Comparison of ENCODE assay signal across 10 cellular contexts in genomic region chr2:46073540-46074018, GRCh38.
DNase-seq lines count a peak whose midpoint lies in the region; ATAC-seq and TF ChIP-seq lines count a peak whose summit lies in the region.
"Had no signal": no experiment of that assay in that cellular context is flagged by ENCODE, and none has a peak within 500 bp of the region (broad histone marks: within the 10 kb centered on the region; RNA-seq: fewer than 3 reads in every experiment).

No MANE protein-coding gene starts in this region.

- H3K9ac ChIP-seq in neuronal stem cell (ENCODE audit: low read depth, low read length, poor library complexity): no peak overlapping the region

- H3K4ac ChIP-seq in neuronal stem cell (ENCODE audit: low read length): no peak overlapping the region

- H2BK12ac ChIP-seq in neuronal stem cell (ENCODE audit: low read length): no peak overlapping the region

- no peak overlapping the region for H2AFZ ChIP-seq in neuronal stem cell (ENCODE audit: low read length)

- H2BK120ac ChIP-seq in neuronal stem cell (ENCODE audit: low read depth, low read length): no peak overlapping the region

- no peak overlapping the region for H3K4me2 ChIP-seq in neuronal stem cell (ENCODE audit: insufficient read depth, low read length, poor library complexity, severe bottlenecking)

- no peak overlapping the region for H3K23ac ChIP-seq in neuronal stem cell (ENCODE audit: low read depth, low read length, poor library complexity)

- H3K36me3 ChIP-seq in Panc1 (ENCODE audit: control insufficient read depth, insufficient read depth, low read length) (no peaks in the 10 kb centered on the region), esophagus muscularis mucosa (no peaks in the 10 kb centered on the region), neuronal stem cell (replicated peaks in 1 of 2; ENCODE audit: control insufficient read depth in 2 of 2, insufficient read depth in 2 of 2, low read length in 2 of 2) (no peaks in the 10 kb centered on the region)

- CTCF ChIA-PET in Panc1 (lab: Charles Lee): interaction anchor here (0.7 kb wide), 1 partner anchor 179 kb away, joined by 7 read pairs; no protein-coding TSS in a partner anchor
- CTCF ChIA-PET in HEK293T (lab: Yijun Ruan, JAX): no interaction called here

- no peak overlapping the region for H2AK5ac ChIP-seq in neuronal stem cell (ENCODE audit: low read depth, low read length)

- H3K79me1 ChIP-seq in neuronal stem cell (ENCODE audit: low read depth, low read length): no peaks in the 10 kb centered on the region

- TF ChIP-seq POLR2A in esophagus muscularis mucosa (IDR thresholded peaks at IDR 0.05; ENCODE audit: low read depth): no peak

- peak overlapping the region; percentile 87 for H3K18ac ChIP-seq in neuronal stem cell (ENCODE audit: low read length)

- H4K8ac ChIP-seq in neuronal stem cell (ENCODE audit: low read depth, low read length): no peak overlapping the region

- in situ Hi-C loops in Panc1 (cut with HindIII; ENCODE audit: low pct_unique_long_range_greater_than_20kb, low sequenced_read_pairs): no loop called here

- peak; percentile 70 for DNase-seq in DMS53 (lab: John Stamatoyannopoulos, UW)
- DNase-seq in Panc1 (ENCODE audit: low read depth, low spot score): peak; percentile 48
- no peak for DNase-seq in esophagus muscularis mucosa (ENCODE audit: extremely low spot score)
- no peak for DNase-seq in neuronal stem cell (ENCODE audit: low spot score)
- no peak for DNase-seq in germinal center (ENCODE audit: low spot score)
- no peak for DNase-seq in HEK293T (ENCODE audit: extremely low spot score)
- DNase-seq: left colon, NCI-H82 had no signal

- no peak for TF ChIP-seq EP300 in esophagus muscularis mucosa (IDR thresholded peaks at IDR 0.05)

- intact Hi-C loops in Panc1 (cut with micrococcal nuclease; ENCODE audit: unreplicated experiment): no loop called here
- intact Hi-C loops in esophagus muscularis mucosa (cut with DNase I): no loop called here

- H4K91ac ChIP-seq in neuronal stem cell (ENCODE audit: low read depth, low read length, poor library complexity): no peak overlapping the region

- H3K4me3 ChIP-seq in Panc1 (ENCODE audit: low read depth in 2 of 2, low read length in 2 of 2) (peak overlapping the region; percentile 5 to 6; a peak in 3 of 4 replicates), esophagus muscularis mucosa (no peak overlapping the region), neuronal stem cell (ENCODE audit: low read length in 2 of 2) (no peak overlapping the region)

- no peaks in the 10 kb centered on the region for H3K27me3 ChIP-seq in Panc1 (ENCODE audit: control insufficient read depth, insufficient read depth, low read length)
- no peaks in the 10 kb centered on the region for H3K27me3 ChIP-seq in esophagus muscularis mucosa
- H3K27me3 ChIP-seq in neuronal stem cell (ENCODE audit: control insufficient read depth in 3 of 3, insufficient read depth in 3 of 3, low read depth in 1 of 3, low read length in 3 of 3): no peaks in the 10 kb centered on the region

- no peak overlapping the region for H2BK5ac ChIP-seq in neuronal stem cell (ENCODE audit: low read length)

- H3K9me3 ChIP-seq in Panc1 (ENCODE audit: control insufficient read depth, insufficient read depth, low read depth, low read length) (no peaks in the 10 kb centered on the region), esophagus muscularis mucosa (no peaks in the 10 kb centered on the region), neuronal stem cell (replicated peaks in 1 of 2; ENCODE audit: control insufficient read depth in 2 of 2, insufficient read depth in 1 of 2, low read depth in 1 of 2, low read length in 2 of 2) (no peaks in the 10 kb centered on the region)

- ATAC-seq in Panc1 (peak; percentile 91), GM21447 (IDR thresholded peaks at IDR 0.05; ENCODE audit: unreplicated experiment) (no peak), GM18867 (IDR thresholded peaks at IDR 0.05; ENCODE audit: unreplicated experiment) (no peak)
- ATAC-seq: left colon had no signal

- POLR2A ChIA-PET in Panc1 (lab: Charles Lee) (no interaction called here), HEK293T (lab: Yijun Ruan, JAX) (no interaction called here)

- no peak overlapping the region for H3K14ac ChIP-seq in neuronal stem cell (ENCODE audit: low read length)

- WGBS in esophagus muscularis mucosa: 72% methylated on average over 9 of the region's 9 CpGs
- WGBS in neuronal stem cell (ENCODE audit: extremely low coverage in 2 of 2, insufficient read length in 2 of 2, insufficient replicate concordance in 1 of 2), 2 donors: no CpG with 5 or more reads among the region's 9 CpGs

- H2BK15ac ChIP-seq in neuronal stem cell (ENCODE audit: low read length): no peak overlapping the region

- H3K4me1 ChIP-seq in Panc1 (ENCODE audit: control insufficient read depth, insufficient read depth, low read length) (peaks cover 27% of the 10 kb centered on the region), esophagus muscularis mucosa (peaks cover 0 to 22% (median 11%) of the 10 kb centered on the region in 4 donors), neuronal stem cell (ENCODE audit: control insufficient read depth in 2 of 2, insufficient read depth in 1 of 2, low read depth in 1 of 2, low read length in 2 of 2) (peaks cover 0 to 12% of the 10 kb centered on the region in 2 donors)

- TF ChIP-seq CTCF in Panc1 (IDR thresholded peaks at IDR 0.05): no peak
- no peak for TF ChIP-seq CTCF in esophagus muscularis mucosa (IDR thresholded peaks at IDR 0.05)

- no TSS peak for BruUV-seq in Panc1 (replicated peaks; lab: Mats Ljungman, UMichigan)

- H3K27ac ChIP-seq in Panc1 (ENCODE audit: low read length) (peak overlapping the region; percentile 70), esophagus muscularis mucosa (replicated peaks in 1 of 4) (peak overlapping the region; percentile 1 to 51 (median 29)), neuronal stem cell (replicated peaks; ENCODE audit: low read length) (no peak overlapping the region)

TF ChIP-seq in HEK293T, 16 proteins besides CTCF, POLR2A, EP300 and RAD21:
- no peak for TF ChIP-seq FOXM1 (IDR thresholded peaks at IDR 0.05; ENCODE audit: borderline replicate concordance)
- no peak for TF ChIP-seq FOXA1 (IDR thresholded peaks at IDR 0.05)
- no peak for TF ChIP-seq FOXK2 (IDR thresholded peaks at IDR 0.05)
- TF ChIP-seq ELF4 (IDR thresholded peaks at IDR 0.05): no peak
- no peak for TF ChIP-seq BHLHE40 (IDR thresholded peaks at IDR 0.05; ENCODE audit: borderline replicate concordance)
- no peak for TF ChIP-seq L3MBTL2 (conservative IDR thresholded peaks at IDR 0.05)
- TF ChIP-seq NFRKB (IDR thresholded peaks at IDR 0.05): no peak
- no peak for TF ChIP-seq ZNF384 (IDR thresholded peaks at IDR 0.05)
- no peak for TF ChIP-seq LEF1 (IDR thresholded peaks at IDR 0.05; ENCODE audit: borderline replicate concordance)
- TF ChIP-seq PKNOX1 (IDR thresholded peaks at IDR 0.05): no peak
TF ChIP-seq in HEK293T: peak in this region for 0.

Comparison
In these comparisons a context has a peak if more than half of its experiments do, and no peak if none do; other contexts are left out.
1. DNase-seq: peak in DMS53 (single experiment) and Panc1 (single experiment); none in esophagus muscularis mucosa (single experiment), neuronal stem cell (single experiment), germinal center (single experiment) and HEK293T (single experiment).
2. H3K4me3 ChIP-seq: peak in Panc1 (2 of 2); none in esophagus muscularis mucosa (0 of 4) and neuronal stem cell (0 of 2).